ENCODE assay signal across 29 cellular contexts in genomic region chr1:22853651-22854185, GRCh38.
"Had no signal": no experiment of that assay in that cellular context is flagged by ENCODE, and none has a peak within 500 bp of the region (broad histone marks: within the 10 kb centered on the region; RNA-seq: fewer than 3 reads in every experiment).

No MANE protein-coding gene starts in this region.

- H3K27me3 Mint-ChIP-seq: type B pancreatic cell had no signal

- H3K27ac ChIP-seq: gastrocnemius medialis, left ventricle myocardium inferior, ovary, prostate gland, skin epidermis, thoracic aorta, uterus had no signal

- H3K4me1 Mint-ChIP-seq: activated CD8-positive, alpha-beta memory T cell treated with anti-CD3 and anti-CD28 coated beads, Interleukin-2, amount 10 ng/mL, durations not matched to agents 7 days and 5 days had no signal

- H3K36me3 Mint-ChIP-seq: activated CD8-positive, alpha-beta memory T cell treated with anti-CD3 and anti-CD28 coated beads, Interleukin-2, amount 10 ng/mL, durations not matched to agents 7 days and 5 days; activated naive CD4-positive, alpha-beta T cell treated with anti-CD3 and anti-CD28 coated beads, Interleukin-2, amount 50 U/mL, for 72 hours; naive B cell had no signal

- H3K36me3 ChIP-seq: gastrocnemius medialis, left ventricle myocardium inferior, ovary, prostate gland, thoracic aorta, uterus had no signal

- H3K27ac Mint-ChIP-seq: activated B cell treated with CpG ODN at 0.5 μM for 24 hours; activated CD8-positive, alpha-beta memory T cell treated with anti-CD3 and anti-CD28 coated beads, Interleukin-2, amount 10 ng/mL, durations not matched to agents 7 days and 5 days; activated CD8-positive, alpha-beta T cell treated with anti-CD3 and anti-CD28 coated beads for 36 hours; activated naive CD4-positive, alpha-beta T cell treated with anti-CD3 and anti-CD28 coated beads, Interleukin-2, amount 50 U/mL, for 72 hours; activated T-cell treated with anti-CD3 and anti-CD28 coated beads, Interleukin-2, amount 50 U/mL, for 72 hours; mesothelial cell of epicardium; nephron progenitor cell; T-helper 2 cell treated with Interferon-gamma antibody and Interleukin-4, amounts not matched to agents 5 μg/mL and 100 μg/mL, for 36 hours; type B pancreatic cell had no signal

- DNase-seq: activated B cell treated with CpG ODN at 0.5 μM for 24 hours; activated CD4-positive, alpha-beta T cell treated with anti-CD3 and anti-CD28 coated beads, Interleukin-2, amount 50 U/mL, for 1 hour; activated CD8-positive, alpha-beta memory T cell treated with anti-CD3 and anti-CD28 coated beads, Interleukin-2, amount 10 ng/mL, durations not matched to agents 7 days and 5 days; activated CD8-positive, alpha-beta T cell treated with anti-CD3 and anti-CD28 coated beads for 36 hours; activated naive CD4-positive, alpha-beta T cell; activated T-cell treated with anti-CD3 and anti-CD28 coated beads, Interleukin-2, amount 50 U/mL, for 72 hours; effector memory CD4-positive, alpha-beta T cell; erythroblast; gastrocnemius medialis; glutamatergic neuron; islet precursor cell; left ventricle myocardium inferior; naive B cell; nephron progenitor cell; ovary; retina; stimulated activated CD4-positive, alpha-beta T cell treated with anti-CD3 and anti-CD28 coated beads, Interleukin-12 subunit alpha, Interleukin-12 subunit beta, amount 100 ng/mL, for 4 hours; stimulated activated CD4-positive, alpha-beta T cell treated with anti-CD3 and anti-CD28 coated beads, Interleukin-4, amount 100 ng/mL, for 1 hour; stimulated activated CD8-positive, alpha-beta memory T cell treated with anti-CD3 and anti-CD28 coated beads, Interleukin-4, amount 100 ng/mL, for 48 hours; stimulated activated naive CD4-positive, alpha-beta T cell; uterus had no signal

- H3K27me3 ChIP-seq: ovary, uterus had no signal

- H3K4me3 Mint-ChIP-seq: activated B cell treated with CpG ODN at 0.5 μM for 24 hours; activated CD8-positive, alpha-beta memory T cell treated with anti-CD3 and anti-CD28 coated beads, Interleukin-2, amount 10 ng/mL, durations not matched to agents 7 days and 5 days; activated CD8-positive, alpha-beta T cell treated with anti-CD3 and anti-CD28 coated beads for 36 hours; activated T-cell treated with anti-CD3 and anti-CD28 coated beads, Interleukin-2, amount 50 U/mL, for 72 hours; mesothelial cell of epicardium; nephron progenitor cell; T-helper 2 cell treated with Interferon-gamma antibody and Interleukin-4, amounts not matched to agents 5 μg/mL and 100 μg/mL, for 36 hours; type B pancreatic cell had no signal

- H3K4me3 ChIP-seq: gastrocnemius medialis, left ventricle myocardium inferior, ovary, prostate gland, skin epidermis, thoracic aorta, uterus had no signal

- ATAC-seq: activated CD8-positive, alpha-beta memory T cell treated with anti-CD3 and anti-CD28 coated beads, Interleukin-2, amount 10 ng/mL, durations not matched to agents 7 days and 5 days; activated CD8-positive, alpha-beta T cell treated with anti-CD3 and anti-CD28 coated beads for 36 hours; activated naive CD4-positive, alpha-beta T cell treated with anti-CD3 and anti-CD28 coated beads, Interleukin-2, amount 50 U/mL, for 72 hours; activated T-cell treated with anti-CD3 and anti-CD28 coated beads, Interleukin-2, amount 50 U/mL, for 72 hours; gastrocnemius medialis; sciatic nerve had no signal

- H3K9me3 ChIP-seq: gastrocnemius medialis, left ventricle myocardium inferior, ovary, prostate gland, thoracic aorta, uterus had no signal

- H3K4me1 ChIP-seq: gastrocnemius medialis, prostate gland, uterus had no signal

- H3K9me3 Mint-ChIP-seq: activated B cell treated with CpG ODN at 0.5 μM for 24 hours; activated CD8-positive, alpha-beta T cell treated with anti-CD3 and anti-CD28 coated beads for 36 hours; activated naive CD4-positive, alpha-beta T cell treated with anti-CD3 and anti-CD28 coated beads, Interleukin-2, amount 50 U/mL, for 72 hours; activated T-cell treated with anti-CD3 and anti-CD28 coated beads, Interleukin-2, amount 50 U/mL, for 72 hours; mesothelial cell of epicardium; naive B cell; T-helper 2 cell treated with Interferon-gamma antibody and Interleukin-4, amounts not matched to agents 5 μg/mL and 100 μg/mL, for 36 hours; type B pancreatic cell had no signal
